ENCODE assay signal across 8 cellular contexts in genomic region chr5:113293613-113294340, GRCh38.
DNase-seq lines count a peak whose midpoint lies in the region; ATAC-seq and TF ChIP-seq lines count a peak whose summit lies in the region.

No MANE protein-coding gene starts in this region.

- TF ChIP-seq CTCF in CD8-positive, alpha-beta T cell (IDR thresholded peaks at IDR 0.05), result no peak
- TF ChIP-seq CTCF in GM20000 (IDR thresholded peaks at IDR 0.05; ENCODE audit: extremely low read depth, missing control alignments) (no peak), ascending aorta (IDR thresholded peaks at IDR 0.05) (no peak)

- peak overlapping the region; percentile 78 for H3K9ac ChIP-seq in HUES6 (ENCODE audit: low read length)

- H3K4me3 Mint-ChIP-seq in CD8-positive, alpha-beta T cell, result peak overlapping the region; percentile 94

- peaks cover 17% of the 10 kb centered on the region for H3K4me1 ChIP-seq in CD8-positive, alpha-beta T cell (ENCODE audit: insufficient read depth, low read length)
- H3K4me1 ChIP-seq in HUES6 (ENCODE audit: control insufficient read depth, insufficient read depth, low read length) (peaks cover 51% of the 10 kb centered on the region), ascending aorta (peaks cover 0 to 6% of the 10 kb centered on the region in 2 donors)

- POLR2A ChIA-PET in CD8-positive, alpha-beta T cell (lab: Charles Lee), result interaction anchor here (0.8 to 2.0 kb wide), 8 partner anchors 20 to 318 kb away, joined by 3 to 7 read pairs (median 4); partner anchors contain the start of gene DCP2

- no peaks in the 10 kb centered on the region for H3K36me3 ChIP-seq in CD8-positive, alpha-beta T cell (ENCODE audit: insufficient read depth, low read length)
- no peaks in the 10 kb centered on the region for H3K36me3 ChIP-seq in HUES6 (ENCODE audit: control insufficient read depth, insufficient read depth, low read length)
- no peaks in the 10 kb centered on the region for H3K36me3 ChIP-seq in ascending aorta

- peak overlapping the region; percentile 75 for H3K27ac Mint-ChIP-seq in CD8-positive, alpha-beta T cell

- H3K27me3 Mint-ChIP-seq in CD8-positive, alpha-beta T cell (ENCODE audit: low read depth), result peaks cover 16% of the 10 kb centered on the region

- peaks cover 4% of the 10 kb centered on the region for H3K36me3 Mint-ChIP-seq in CD8-positive, alpha-beta T cell

- H3K27me3 ChIP-seq in CD8-positive, alpha-beta T cell (ENCODE audit: insufficient read depth, low read length), result no peaks in the 10 kb centered on the region
- no peaks in the 10 kb centered on the region; the same call in 1 of the 2 replicates for H3K27me3 ChIP-seq in HUES6 (ENCODE audit: control insufficient read depth, insufficient read depth, low read length)
- H3K27me3 ChIP-seq in ascending aorta, result no peaks in the 10 kb centered on the region

- peak in 2 of 7 experiments; percentile 7 to 11 for DNase-seq in CD8-positive, alpha-beta T cell
- DNase-seq in GM20000 (ENCODE audit: low spot score), result peak; percentile 50
- DNase-seq in ascending aorta (ENCODE audit: low spot score in 2 of 2), result peak in 1 of 2 donors; percentile 65
- peak; percentile 49 for DNase-seq in iris pigment epithelial cell (ENCODE audit: low read depth)
- DNase-seq in stimulated activated naive CD8-positive, alpha-beta T cell treated with anti-CD3 and anti-CD28 coated beads, Interleukin-15, Interleukin-2, amounts not matched to agents 100 U/mL and 50 U/mL, for 24 hours, result peak; percentile 12
- DNase-seq in H4 (ENCODE audit: low spot score), result no peak
- DNase-seq in activated CD4-positive, CD25-positive, alpha-beta regulatory T cell (lab: John Stamatoyannopoulos, UW), result no peak

- intact Hi-C loops in CD8-positive, alpha-beta T cell (cut with DNase I, micrococcal nuclease), result loop anchor here in 1 of 2 experiments (2.0 to 5.0 kb wide), 3 partner anchors 37 to 221 kb away; partner anchors contain the start of gene YTHDC2
- intact Hi-C loops in ascending aorta (cut with DNase I), result loop anchor here (5.0 to 10.0 kb wide), 4 partner anchors 191 to 589 kb away; partner anchors contain the start of genes DCP2 and MCC

- peak overlapping the region; percentile 76 for H3K4me3 ChIP-seq in CD8-positive, alpha-beta T cell (ENCODE audit: low read depth, low read length)
- H3K4me3 ChIP-seq in HUES6 (ENCODE audit: low read depth, low read length) (peak overlapping the region; percentile 90), ascending aorta (peak overlapping the region; percentile 80 to 87)

- peaks cover 34% of the 10 kb centered on the region for H3K4me1 Mint-ChIP-seq in CD8-positive, alpha-beta T cell (ENCODE audit: low read depth)

- ATAC-seq in CD8-positive, alpha-beta T cell, result peak; percentile 15
- peak; percentile 16 for ATAC-seq in stimulated activated naive CD8-positive, alpha-beta T cell treated with anti-CD3 and anti-CD28 coated beads, Interleukin-15, Interleukin-2, amounts not matched to agents 100 U/mL and 50 U/mL, for 24 hours

- no peaks in the 10 kb centered on the region for H3K9me3 Mint-ChIP-seq in CD8-positive, alpha-beta T cell

- H3K9me3 ChIP-seq in CD8-positive, alpha-beta T cell (ENCODE audit: low read length), result no peaks in the 10 kb centered on the region
- H3K9me3 ChIP-seq in HUES6 (ENCODE audit: control insufficient read depth, insufficient read depth, low read depth, low read length) (no peaks in the 10 kb centered on the region), ascending aorta (no peaks in the 10 kb centered on the region)

- CTCF ChIA-PET in CD8-positive, alpha-beta T cell (lab: Charles Lee), result interaction anchor here (0.8 to 2.1 kb wide), 5 partner anchors 14 to 297 kb away, joined by 3 to 13 read pairs (median 7); no protein-coding TSS in a partner anchor

- H3K27ac ChIP-seq in CD8-positive, alpha-beta T cell (ENCODE audit: low read depth, low read length), result peak overlapping the region; percentile 20
- peak overlapping the region; percentile 30; the same call in 1 of the 2 replicates for H3K27ac ChIP-seq in HUES6 (ENCODE audit: low read depth, low read length)
- peak overlapping the region; percentile 74 to 94 for H3K27ac ChIP-seq in ascending aorta

Comparison
In these comparisons a context has a peak if more than half of its experiments do, and no peak if none do; other contexts are left out.
1. DNase-seq: peak in GM20000 (single experiment), iris pigment epithelial cell (single experiment) and stimulated activated naive CD8-positive, alpha-beta T cell treated with anti-CD3 and anti-CD28 coated beads, Interleukin-15, Interleukin-2, amounts not matched to agents 100 U/mL and 50 U/mL, for 24 hours (single experiment); none in H4 (single experiment) and activated CD4-positive, CD25-positive, alpha-beta regulatory T cell (0 of 4).
2. H3K27ac ChIP-seq: peak in every context shown above with its lines; median percentile 84 in ascending aorta; 30 in HUES6; 20 in CD8-positive, alpha-beta T cell.
3. Peak in every context shown above with its lines, with median percentiles within 50 percentile points of each other: H3K4me3 ChIP-seq.